Comparison of ENCODE assay signal across 8 cellular contexts in the genomic region with DNA sequence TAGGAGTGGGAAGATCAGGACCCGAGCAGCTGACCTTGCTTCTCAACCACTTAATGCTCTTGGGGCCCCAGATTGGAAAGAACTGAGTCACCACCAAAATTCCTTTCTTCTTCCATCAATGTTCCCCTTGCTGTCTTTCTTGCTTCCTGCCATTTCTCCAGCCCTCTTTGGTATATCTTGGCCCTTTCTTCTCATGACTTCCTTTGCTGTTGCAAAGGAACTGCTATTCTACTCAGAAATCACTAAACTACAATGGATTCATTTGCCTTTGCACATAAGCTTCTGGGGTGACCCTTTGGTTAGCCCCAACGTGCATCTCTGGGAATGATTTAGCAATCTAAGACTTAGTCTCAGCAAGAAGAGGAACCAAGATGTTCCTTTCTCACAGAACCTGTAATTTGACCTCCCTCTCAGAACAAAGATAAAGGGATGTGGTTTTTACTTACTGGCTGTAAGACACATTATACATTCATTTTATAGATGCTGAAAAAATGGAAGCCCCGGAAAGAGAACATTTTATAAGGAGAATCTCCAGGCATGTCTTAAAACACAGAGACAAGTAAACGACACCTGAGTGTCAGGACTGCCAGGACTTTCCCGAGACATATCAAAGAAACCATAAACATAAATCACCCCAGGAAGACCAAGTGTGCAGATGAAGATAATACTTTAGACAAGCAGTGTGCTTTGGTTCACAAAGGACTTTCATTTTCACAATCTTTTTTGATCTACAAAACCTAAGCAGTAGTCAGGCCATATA.
DNase-seq lines count a peak whose midpoint lies in the region; ATAC-seq, FAIRE-seq and TF ChIP-seq lines count a peak whose summit lies in the region.

No MANE protein-coding gene starts in this region.

- H3K27me3 Mint-ChIP-seq in CD4-positive, CD25-positive, alpha-beta regulatory T cell = no peaks in the 10 kb centered on the region

- in situ Hi-C loops in GM12878 (cut with MboI) = no loop called here

- 1% methylated on average over 5 of the region's 5 CpGs for WGBS in GM12878 (ENCODE audit: insufficient coverage, insufficient replicate concordance, low lambda C conversion rate, missing lambda C conversion rate)

- POLR2A ChIA-PET in GM12878 (lab: Charles Lee) = interaction anchor here (1.0 to 2.5 kb wide), 6 partner anchors 8 to 26 kb away, joined by 3 to 16 read pairs (median 4); no protein-coding TSS in a partner anchor

- H3K4me1 ChIP-seq in CD4-positive, CD25-positive, alpha-beta regulatory T cell (ENCODE audit: control insufficient read depth, insufficient read depth, low read length, poor library complexity, severe bottlenecking) = peaks cover 15% of the 10 kb centered on the region
- H3K4me1 ChIP-seq in GM12878 (ENCODE audit: control insufficient read depth, insufficient read depth, low read length) = peaks cover 26% of the 10 kb centered on the region

- CTCF ChIA-PET in GM12878 (lab: Yijun Ruan, JAX) = interaction anchor here (0.8 to 0.9 kb wide), 3 partner anchors 20 to 60 kb away, joined by 3 to 5 read pairs (median 3); no protein-coding TSS in a partner anchor

- H3K4me3 ChIP-seq in CD4-positive, CD25-positive, alpha-beta regulatory T cell (ENCODE audit: low read depth, low read length) = peak overlapping the region; percentile 77
- peak overlapping the region; percentile 13 for H3K4me3 ChIP-seq in GM12878

- no peaks in the 10 kb centered on the region for H3K36me3 Mint-ChIP-seq in CD4-positive, CD25-positive, alpha-beta regulatory T cell

- H2AFZ ChIP-seq in GM12878 (ENCODE audit: control insufficient read depth, low read depth, low read length) = peak overlapping the region; percentile 73

- no peaks in the 10 kb centered on the region for H3K79me2 ChIP-seq in GM12878 (ENCODE audit: control insufficient read depth, insufficient read depth, low read length)

- BruUV-seq in GM12878 (replicated peaks; lab: Mats Ljungman, UMichigan) = no TSS peak

- H4K20me1 ChIP-seq in GM12878 (ENCODE audit: control insufficient read depth, insufficient read depth) = no peaks in the 10 kb centered on the region

- H3K4me3 Mint-ChIP-seq in CD4-positive, CD25-positive, alpha-beta regulatory T cell = peak overlapping the region; percentile 29 to 90 (median 82)

- H3K27me3 ChIP-seq in CD4-positive, CD25-positive, alpha-beta regulatory T cell (ENCODE audit: control insufficient read depth, insufficient read depth, low read length) = no peaks in the 10 kb centered on the region
- H3K27me3 ChIP-seq in GM12878 (replicated peaks in 1 of 2; ENCODE audit: control insufficient read depth in 2 of 2, insufficient read depth in 2 of 2, low read length in 1 of 2) = no peaks in the 10 kb centered on the region

- H3K27ac Mint-ChIP-seq in CD4-positive, CD25-positive, alpha-beta regulatory T cell = peak overlapping the region; percentile 87 to 99 (median 87)

- peak; percentile 54 to 63; a peak in 3 of 4 replicates for TF ChIP-seq EP300 in GM12878 (IDR thresholded peaks at IDR 0.05; ENCODE audit: borderline replicate concordance in 1 of 2, control insufficient read depth in 1 of 2, low read depth in 2 of 2, low read length in 2 of 2)

- FAIRE-seq in GM12878 (lab: Jason Lieb, UNC) = peak; percentile 80

- TF ChIP-seq RAD21 in GM12878 (IDR thresholded peaks at IDR 0.05; ENCODE audit: insufficient read depth, low read depth, low read length) = no peak

- H3K4me2 ChIP-seq in GM12878 (ENCODE audit: control insufficient read depth, insufficient read depth) = peak overlapping the region; percentile 1

- H3K4me1 Mint-ChIP-seq in CD4-positive, CD25-positive, alpha-beta regulatory T cell = peaks cover 10 to 21% (median 14%) of the 10 kb centered on the region in 4 donors

- RAD21 ChIA-PET in GM12878 (lab: Charles Lee; ENCODE audit: unreplicated experiment) = interaction anchor here (0.7 to 2.7 kb wide), 7 partner anchors 13 to 177 kb away, joined by 3 to 10 read pairs (median 3); partner anchors contain the start of gene TNFAIP3

- no peaks in the 10 kb centered on the region for H3K9me3 ChIP-seq in CD4-positive, CD25-positive, alpha-beta regulatory T cell (ENCODE audit: control insufficient read depth in 2 of 2, low read length in 2 of 2)
- peaks cover 3% of the 10 kb centered on the region; the same call in 2 of the 3 replicates for H3K9me3 ChIP-seq in GM12878 (replicated peaks; ENCODE audit: control insufficient read depth, insufficient read depth, low read length)

- DNase-seq in CD4-positive, CD25-positive, alpha-beta regulatory T cell = peak in 2 of 3 donors; percentile 34 to 71
- DNase-seq in GM12878 (ENCODE audit: low read depth, low spot score) = peak; percentile 79
- DNase-seq in pons (ENCODE audit: low spot score) = no peak
- DNase-seq in kidney glomerular epithelial cell (lab: John Stamatoyannopoulos, UW) = no peak
- DNase-seq in NCI-H2081 treated with DMSO at 0.1 percent for 48 hours (lab: John Stamatoyannopoulos, UW) = no peak
- DNase-seq in H4 (ENCODE audit: low spot score) = no peak

- ATAC-seq in CD4-positive, CD25-positive, alpha-beta regulatory T cell (ENCODE audit: low read depth in 2 of 2) = peak; percentile 62 to 68
- ATAC-seq in GM19468 (IDR thresholded peaks at IDR 0.05; ENCODE audit: extremely low read depth, unreplicated experiment) (peak; percentile 70), HG03571 (IDR thresholded peaks at IDR 0.05; ENCODE audit: unreplicated experiment) (peak; percentile 85), GM12878 (peak; percentile 85)

- TF ChIP-seq CTCF in GM12878 (IDR thresholded peaks at IDR 0.05 in 2 of 3, conservative IDR thresholded peaks at IDR 0.05 in 1 of 3; ENCODE audit: control insufficient read depth in 2 of 3, extremely low read depth in 1 of 3, insufficient read depth in 1 of 3, low read depth in 3 of 3, low read length in 3 of 3) = no peak

- H3K36me3 ChIP-seq in CD4-positive, CD25-positive, alpha-beta regulatory T cell (ENCODE audit: control insufficient read depth, insufficient read depth, low read length) = no peaks in the 10 kb centered on the region
- no peaks in the 10 kb centered on the region for H3K36me3 ChIP-seq in GM12878 (ENCODE audit: control insufficient read depth in 2 of 2, insufficient read depth in 2 of 2, low read length in 1 of 2)

- TF ChIP-seq POLR2A in GM12878 (IDR thresholded peaks at IDR 0.05; ENCODE audit: low read depth, low read length) = no peak

- intact Hi-C loops in GM12878 (cut with micrococcal nuclease; ENCODE audit: unreplicated experiment) = loop anchor here (2.0 kb wide), 1 partner anchor 59 kb away; no protein-coding TSS in a partner anchor

- peak overlapping the region; percentile 42 for H3K9ac ChIP-seq in GM12878 (ENCODE audit: control insufficient read depth, insufficient read depth, low read length)

- peak overlapping the region; percentile 68 for H3K27ac ChIP-seq in CD4-positive, CD25-positive, alpha-beta regulatory T cell (ENCODE audit: insufficient read depth, low read length, poor library complexity, severe bottlenecking)
- H3K27ac ChIP-seq in GM12878 (ENCODE audit: control insufficient read depth, insufficient read depth) = peak overlapping the region; percentile 92

- peaks cover 0 to 1% (median 0%) of the 10 kb centered on the region in 7 donors for H3K9me3 Mint-ChIP-seq in CD4-positive, CD25-positive, alpha-beta regulatory T cell

- SMC1A ChIA-PET in GM12878 (lab: Charles Lee; ENCODE audit: uncharacterized antibody, unreplicated experiment) = interaction anchor here (0.7 to 6.1 kb wide), 23 partner anchors 8 to 691 kb away, joined by 3 to 55 read pairs (median 4); partner anchors contain the start of gene TNFAIP3

TF ChIP-seq in GM12878, 131 proteins besides CTCF, POLR2A, EP300 and RAD21 (continues in another document):
- TF ChIP-seq TBL1XR1 (IDR thresholded peaks at IDR 0.05; ENCODE audit: low read depth, low read length) (0 out of 2 replicates have a peak, but pooled peaks have one; percentile 55), ZBTB33 (IDR thresholded peaks at IDR 0.05) (no peak), MEF2B (IDR thresholded peaks at IDR 0.05; ENCODE audit: partially characterized antibody, poor library complexity, severe bottlenecking) (peak; percentile 11), BHLHE40 (IDR thresholded peaks at IDR 0.05; ENCODE audit: borderline replicate concordance in 1 of 2, low read depth in 2 of 2, low read length in 1 of 2) (0 out of 4 replicates have a peak, but pooled peaks of 1 of the 2 experiments have one; percentile 22), NR2F1 (conservative IDR thresholded peaks at IDR 0.05) (peak; percentile 68; the same call in 1 of the 2 replicates), YY1 (IDR thresholded peaks at IDR 0.05; ENCODE audit: low read depth, low read length) (0 out of 2 replicates have a peak, but pooled peaks have one; percentile 27), IKZF2 (IDR thresholded peaks at IDR 0.05) (peak; percentile 79 to 81), FOXM1 (IDR thresholded peaks at IDR 0.05; ENCODE audit: low read depth, low read length) (peak; percentile 46; the same call in 1 of the 2 replicates)
- TF ChIP-seq, protein P1, sequence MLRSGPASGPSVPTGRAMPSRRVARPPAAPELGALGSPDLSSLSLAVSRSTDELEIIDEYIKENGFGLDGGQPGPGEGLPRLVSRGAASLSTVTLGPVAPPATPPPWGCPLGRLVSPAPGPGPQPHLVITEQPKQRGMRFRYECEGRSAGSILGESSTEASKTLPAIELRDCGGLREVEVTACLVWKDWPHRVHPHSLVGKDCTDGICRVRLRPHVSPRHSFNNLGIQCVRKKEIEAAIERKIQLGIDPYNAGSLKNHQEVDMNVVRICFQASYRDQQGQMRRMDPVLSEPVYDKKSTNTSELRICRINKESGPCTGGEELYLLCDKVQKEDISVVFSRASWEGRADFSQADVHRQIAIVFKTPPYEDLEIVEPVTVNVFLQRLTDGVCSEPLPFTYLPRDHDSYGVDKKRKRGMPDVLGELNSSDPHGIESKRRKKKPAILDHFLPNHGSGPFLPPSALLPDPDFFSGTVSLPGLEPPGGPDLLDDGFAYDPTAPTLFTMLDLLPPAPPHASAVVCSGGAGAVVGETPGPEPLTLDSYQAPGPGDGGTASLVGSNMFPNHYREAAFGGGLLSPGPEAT (IDR thresholded peaks at IDR 0.05; ENCODE audit: low read depth) = peak; percentile 62; the same call in 1 of the 2 replicates

Comparison
In these comparisons a context has a peak if more than half of its experiments do, and no peak if none do; other contexts are left out.
1. DNase-seq: peak in CD4-positive, CD25-positive, alpha-beta regulatory T cell (2 of 3) and GM12878 (single experiment); none in pons (single experiment), kidney glomerular epithelial cell (single experiment), NCI-H2081 treated with DMSO at 0.1 percent for 48 hours (single experiment) and H4 (single experiment).
2. Peak in every context shown above with its lines, with median percentiles within 50 percentile points of each other: ATAC-seq.